ENCODE assay signal across 19 cellular contexts in the genomic region with DNA sequence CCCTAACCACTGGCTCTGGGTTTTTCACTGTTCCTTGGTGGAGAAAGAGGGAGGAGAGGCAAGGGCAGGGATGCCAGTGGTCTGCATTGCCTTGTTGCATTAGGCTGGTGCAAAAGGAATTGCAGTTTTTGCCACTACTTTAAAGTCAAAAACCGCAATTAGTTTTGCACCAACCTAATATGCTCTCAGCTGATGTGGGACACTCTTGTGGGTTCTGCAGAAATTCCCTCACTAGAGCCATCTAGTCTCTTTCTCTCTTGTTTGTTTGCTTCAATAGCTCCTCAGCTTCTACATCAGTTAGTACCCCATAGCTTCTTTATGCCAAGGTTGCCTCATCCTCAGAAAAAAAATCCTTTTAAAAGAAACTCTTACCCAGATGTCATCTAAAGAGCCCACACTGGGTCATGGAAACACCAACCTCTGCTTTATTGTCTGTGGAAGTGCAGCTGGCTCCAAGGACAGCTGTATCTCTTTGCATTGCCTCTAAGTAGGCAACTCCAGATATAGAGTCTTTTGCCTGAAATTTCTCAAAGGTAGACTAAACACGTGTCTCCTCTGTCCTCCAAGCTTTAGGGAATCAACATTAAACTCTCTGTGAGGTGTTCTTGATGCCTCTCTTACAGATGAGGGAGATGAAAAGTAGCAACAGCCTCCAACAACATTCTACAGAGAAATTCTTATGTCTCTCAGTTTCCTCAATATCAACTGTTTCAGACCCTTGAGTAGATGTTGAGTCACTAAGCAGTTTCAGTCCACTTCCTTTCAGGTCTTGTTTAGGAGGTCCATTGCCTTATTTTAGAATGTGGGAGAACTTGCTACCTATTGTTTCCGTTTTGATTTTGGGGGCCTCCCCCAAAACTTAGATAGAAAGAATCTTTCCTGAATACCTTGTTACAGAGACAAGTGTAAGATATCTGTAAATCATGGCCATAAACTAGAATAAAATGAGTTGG.
A peak's percentile ranks its signal among the peaks of the same experiment; 100 is the strongest.
DNase-seq lines count a peak whose midpoint lies in the region; ATAC-seq, FAIRE-seq and TF ChIP-seq lines count a peak whose summit lies in the region.
"Had no signal": no experiment of that assay in that cellular context is flagged by ENCODE, and none has a peak within 500 bp of the region (broad histone marks: within the 10 kb centered on the region; RNA-seq: fewer than 3 reads in every experiment).

No MANE protein-coding gene starts in this region.

- H3F3A ChIP-seq in GM23338 (replicated peaks; ENCODE audit: low read depth) = no peaks in the 10 kb centered on the region

- H3K4me2 ChIP-seq in GM23338 = no peak overlapping the region

- no peaks in the 10 kb centered on the region for H3K36me3 ChIP-seq in GM23338 (ENCODE audit: insufficient read depth)
- H3K36me3 ChIP-seq in gastroesophageal sphincter = no peaks in the 10 kb centered on the region
- H3K36me3 ChIP-seq: vagina had no signal

- H3K36me3 Mint-ChIP-seq in GM23338 (ENCODE audit: low read depth) = no peaks in the 10 kb centered on the region

- H3K27ac Mint-ChIP-seq in GM23338 = no peak overlapping the region
- H3K27ac Mint-ChIP-seq: activated CD4-positive, alpha-beta T cell treated with anti-CD3 and anti-CD28 coated beads, Interleukin-2, amount 10 ng/mL, durations not matched to agents 24 days and 14 days; activated T-cell treated with anti-CD3 and anti-CD28 coated beads, Interleukin-2, amount 50 U/mL, for 72 hours; dendritic cell treated with granulocyte-macrophage colony-stimulating factor and Interleukin-4, amounts not matched to agents 40 ng/mL and 50 ng/mL, for 4 days had no signal

- no peaks in the 10 kb centered on the region for H4K20me1 ChIP-seq in GM23338 (replicated peaks; ENCODE audit: insufficient read depth)

- ATAC-seq in GM23338 (no peak), HG03520 (IDR thresholded peaks at IDR 0.05; ENCODE audit: unreplicated experiment) (peak; percentile 58), gastroesophageal sphincter (no peak)
- ATAC-seq: activated T-cell treated with anti-CD3 and anti-CD28 coated beads, Interleukin-2, amount 50 U/mL, for 72 hours had no signal

- peak; percentile 87 for FAIRE-seq in GM19239 (lab: Jason Lieb, UNC)

- DNase-seq in GM13977 (ENCODE audit: low spot score) (peak; percentile 11), GM19239 (ENCODE audit: insufficient read length, low spot score) (peak; percentile 7), GM23338 (ENCODE audit: low spot score) (no peak), dermis blood vessel endothelial cell (no peak), NOMO-1 treated with DMSO at 0.1 percent for 48 hours (lab: John Stamatoyannopoulos, UW; ENCODE audit: unreplicated experiment) (no peak), NCI-H526 treated with DMSO at 0.1 percent for 48 hours (lab: John Stamatoyannopoulos, UW) (no peak)
- DNase-seq: activated CD4-positive, alpha-beta T cell treated with anti-CD3 and anti-CD28 coated beads, Interleukin-2, amount 10 ng/mL, durations not matched to agents 24 days and 14 days; activated T-cell treated with anti-CD3 and anti-CD28 coated beads, Interleukin-2, amount 50 U/mL, for 72 hours; anterior cingulate cortex; naive B cell; NCI-H1092; NCI-H446 treated with DMSO at 0.1 percent for 48 hours; retina; RPMI8226; stimulated activated CD4-positive, alpha-beta T cell treated with anti-CD3 and anti-CD28 coated beads, Interleukin-2, amount 100 ng/mL, for 24 hours had no signal

- no peaks in the 10 kb centered on the region for H3K27me3 Mint-ChIP-seq in GM23338 (ENCODE audit: insufficient read depth, low read depth, poor library complexity)
- H3K27me3 Mint-ChIP-seq: activated CD4-positive, alpha-beta T cell treated with anti-CD3 and anti-CD28 coated beads, Interleukin-2, amount 10 ng/mL, durations not matched to agents 24 days and 14 days; dendritic cell treated with granulocyte-macrophage colony-stimulating factor and Interleukin-4, amounts not matched to agents 40 ng/mL and 50 ng/mL, for 4 days; naive B cell had no signal

- peaks cover 6% of the 10 kb centered on the region; the same call in 2 of the 3 replicates for H3K4me1 Mint-ChIP-seq in GM23338
- H3K4me1 Mint-ChIP-seq: activated CD4-positive, alpha-beta T cell treated with anti-CD3 and anti-CD28 coated beads, Interleukin-2, amount 10 ng/mL, durations not matched to agents 24 days and 14 days had no signal

- no peaks in the 10 kb centered on the region for H3K9me3 ChIP-seq in gastroesophageal sphincter
- H3K9me3 ChIP-seq: vagina had no signal

- no peaks in the 10 kb centered on the region for H3K79me2 ChIP-seq in GM23338 (replicated peaks; ENCODE audit: insufficient read depth)

- in situ Hi-C loops in GM13977 (cut with MboI; ENCODE audit: low pct_unique_long_range_greater_than_20kb, low sequenced_read_pairs, unreplicated experiment) = no loop called here

- H3K4me3 ChIP-seq in GM23338 (no peak overlapping the region), gastroesophageal sphincter (no peak overlapping the region)
- H3K4me3 ChIP-seq: vagina had no signal

- H3K9me2 ChIP-seq in GM23338 (ENCODE audit: insufficient read depth) = peaks cover 12% of the 10 kb centered on the region

- H3K4me1 ChIP-seq in GM23338 (ENCODE audit: insufficient read depth) (peaks cover 4% of the 10 kb centered on the region; the same call in 1 of the 2 replicates), gastroesophageal sphincter (no peaks in the 10 kb centered on the region)
- H3K4me1 ChIP-seq: vagina had no signal

- H3K4me3 Mint-ChIP-seq in GM23338 = no peak overlapping the region
- H3K4me3 Mint-ChIP-seq: activated CD4-positive, alpha-beta T cell treated with anti-CD3 and anti-CD28 coated beads, Interleukin-2, amount 10 ng/mL, durations not matched to agents 24 days and 14 days; activated T-cell treated with anti-CD3 and anti-CD28 coated beads, Interleukin-2, amount 50 U/mL, for 72 hours; dendritic cell treated with granulocyte-macrophage colony-stimulating factor and Interleukin-4, amounts not matched to agents 40 ng/mL and 50 ng/mL, for 4 days; naive B cell had no signal

- 0 out of 2 replicates have a peak overlapping the region, but pooled peaks have one; percentile 9 for H2AFZ ChIP-seq in GM23338

- H3K9me3 Mint-ChIP-seq in GM23338 = no peaks in the 10 kb centered on the region
- H3K9me3 Mint-ChIP-seq: dendritic cell treated with granulocyte-macrophage colony-stimulating factor and Interleukin-4, amounts not matched to agents 40 ng/mL and 50 ng/mL, for 4 days had no signal

- TF ChIP-seq CTCF in GM13977 (IDR thresholded peaks at IDR 0.05; ENCODE audit: extremely low read depth, insufficient read depth, missing control alignments) (no peak), GM23338 (conservative IDR thresholded peaks at IDR 0.05; ENCODE audit: low read depth in 2 of 2) (no peak), gastroesophageal sphincter (IDR thresholded peaks at IDR 0.05) (no peak)

- H3K27ac ChIP-seq in GM23338 (ENCODE audit: low read depth) (no peak overlapping the region), gastroesophageal sphincter (no peak overlapping the region)
- H3K27ac ChIP-seq: vagina had no signal

- H3K27me3 ChIP-seq in GM23338 (ENCODE audit: insufficient read depth) (no peaks in the 10 kb centered on the region), gastroesophageal sphincter (no peaks in the 10 kb centered on the region)
- H3K27me3 ChIP-seq: vagina had no signal

- no peak for TF ChIP-seq POLR2A in gastroesophageal sphincter (IDR thresholded peaks at IDR 0.05)

- no peak for TF ChIP-seq EP300 in gastroesophageal sphincter (IDR thresholded peaks at IDR 0.05)

- WGBS in gastroesophageal sphincter (ENCODE audit: low coverage in 1 of 2), 2 donors = 92 to 94% methylated on average over 2 to 3 of the region's 3 CpGs

TF ChIP-seq in GM23338, 12 proteins besides CTCF, POLR2A, EP300 and RAD21:
- TF ChIP-seq EZH2 (IDR thresholded peaks at IDR 0.05; ENCODE audit: low read depth, unreplicated experiment) (no peak), ZNF331 (CRISPR knock-in tag; IDR thresholded peaks at IDR 0.05; ENCODE audit: low read depth) (no peak), EZH2phosphoT487 (IDR thresholded peaks at IDR 0.05; ENCODE audit: unreplicated experiment) (no peak), JUNB (IDR thresholded peaks at IDR 0.05; ENCODE audit: unreplicated experiment) (no peak), CREB1 (CRISPR knock-in tag; IDR thresholded peaks at IDR 0.05; ENCODE audit: low read depth) (no peak), NANOG (IDR thresholded peaks at IDR 0.05; ENCODE audit: borderline replicate concordance) (no peak), POLR2AphosphoS5 (IDR thresholded peaks at IDR 0.05; ENCODE audit: low read depth) (no peak)
- TF ChIP-seq, protein P1, sequence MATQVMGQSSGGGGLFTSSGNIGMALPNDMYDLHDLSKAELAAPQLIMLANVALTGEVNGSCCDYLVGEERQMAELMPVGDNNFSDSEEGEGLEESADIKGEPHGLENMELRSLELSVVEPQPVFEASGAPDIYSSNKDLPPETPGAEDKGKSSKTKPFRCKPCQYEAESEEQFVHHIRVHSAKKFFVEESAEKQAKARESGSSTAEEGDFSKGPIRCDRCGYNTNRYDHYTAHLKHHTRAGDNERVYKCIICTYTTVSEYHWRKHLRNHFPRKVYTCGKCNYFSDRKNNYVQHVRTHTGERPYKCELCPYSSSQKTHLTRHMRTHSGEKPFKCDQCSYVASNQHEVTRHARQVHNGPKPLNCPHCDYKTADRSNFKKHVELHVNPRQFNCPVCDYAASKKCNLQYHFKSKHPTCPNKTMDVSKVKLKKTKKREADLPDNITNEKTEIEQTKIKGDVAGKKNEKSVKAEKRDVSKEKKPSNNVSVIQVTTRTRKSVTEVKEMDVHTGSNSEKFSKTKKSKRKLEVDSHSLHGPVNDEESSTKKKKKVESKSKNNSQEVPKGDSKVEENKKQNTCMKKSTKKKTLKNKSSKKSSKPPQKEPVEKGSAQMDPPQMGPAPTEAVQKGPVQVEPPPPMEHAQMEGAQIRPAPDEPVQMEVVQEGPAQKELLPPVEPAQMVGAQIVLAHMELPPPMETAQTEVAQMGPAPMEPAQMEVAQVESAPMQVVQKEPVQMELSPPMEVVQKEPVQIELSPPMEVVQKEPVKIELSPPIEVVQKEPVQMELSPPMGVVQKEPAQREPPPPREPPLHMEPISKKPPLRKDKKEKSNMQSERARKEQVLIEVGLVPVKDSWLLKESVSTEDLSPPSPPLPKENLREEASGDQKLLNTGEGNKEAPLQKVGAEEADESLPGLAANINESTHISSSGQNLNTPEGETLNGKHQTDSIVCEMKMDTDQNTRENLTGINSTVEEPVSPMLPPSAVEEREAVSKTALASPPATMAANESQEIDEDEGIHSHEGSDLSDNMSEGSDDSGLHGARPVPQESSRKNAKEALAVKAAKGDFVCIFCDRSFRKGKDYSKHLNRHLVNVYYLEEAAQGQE (IDR thresholded peaks at IDR 0.05; ENCODE audit: unreplicated experiment) = no peak

Comparison
In these comparisons a context has a peak if more than half of its experiments do, and no peak if none do; other contexts are left out.
1. DNase-seq: peak in GM13977 (single experiment) and GM19239 (single experiment); none in GM23338 (single experiment), dermis blood vessel endothelial cell (single experiment), NOMO-1 treated with DMSO at 0.1 percent for 48 hours (single experiment) and NCI-H526 treated with DMSO at 0.1 percent for 48 hours (single experiment).